ENCODE assay signal across 16 cellular contexts in the genomic region with DNA sequence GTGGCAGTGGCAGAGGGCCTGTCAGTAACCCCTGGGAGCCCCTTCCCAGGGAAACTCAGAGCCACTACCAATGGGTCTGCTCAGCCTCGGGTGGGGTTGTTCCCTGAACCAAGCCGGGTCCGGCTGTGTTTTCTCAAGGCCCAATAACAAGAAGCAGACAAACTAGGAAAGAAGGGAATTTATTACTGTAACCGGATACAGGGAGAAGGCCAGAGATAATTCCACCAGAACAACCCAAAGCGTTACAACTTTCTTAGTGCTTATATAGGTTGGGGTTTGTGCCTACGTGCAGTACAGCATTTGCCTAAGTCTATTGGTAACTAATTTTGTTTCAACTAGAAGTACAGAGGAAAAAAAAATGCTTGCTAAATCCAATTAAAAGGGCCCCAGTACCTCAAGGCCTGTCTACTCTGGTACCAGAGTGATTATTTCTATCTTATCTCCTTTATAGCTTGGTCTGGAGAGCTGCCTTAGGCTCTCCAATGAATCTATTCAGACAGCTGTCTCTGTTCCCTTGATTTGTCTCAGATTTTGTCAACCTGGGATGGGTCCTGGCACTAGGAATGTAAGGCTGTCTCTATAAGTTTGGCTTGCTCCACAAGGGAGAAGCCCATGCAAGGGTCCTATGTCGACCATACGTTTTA. TPM values are rescaled to one million over a fixed set of nuclear protein-coding genes. Genes with fewer than 3 reads are reported as not detected.
DNase-seq lines count a peak whose midpoint lies in the region; ATAC-seq and TF ChIP-seq lines count a peak whose summit lies in the region.
"Had no signal": no experiment of that assay in that cellular context is flagged by ENCODE, and none has a peak within 500 bp of the region (broad histone marks: within the 10 kb centered on the region; RNA-seq: fewer than 3 reads in every experiment).

No MANE protein-coding gene starts in this region.

- ATAC-seq in GM19463 (IDR thresholded peaks at IDR 0.05; ENCODE audit: unreplicated experiment): no peak

- H3K4me2 ChIP-seq in BLaER1 (peak overlapping the region; percentile 50), neural progenitor cell (no peak overlapping the region)

- TF ChIP-seq CTCF in neural progenitor cell (IDR thresholded peaks at IDR 0.05): no peak

- H3K27ac Mint-ChIP-seq in neural progenitor cell: no peak overlapping the region

- DNase-seq in NCI-H82 (lab: John Stamatoyannopoulos, UW) (peak; percentile 49), neural progenitor cell (ENCODE audit: low spot score) (no peak), GF-D8 (lab: John Stamatoyannopoulos, UW) (no peak), DMS53 (lab: John Stamatoyannopoulos, UW) (no peak)
- DNase-seq: COR-L47, GOT3, KBM-7, NCI-H1417, NCI-H1930, NCI-H446, NCI-H69 had no signal

- H2AFZ ChIP-seq in neural progenitor cell (replicated peaks): peak overlapping the region; percentile 42

- H3K9me3 ChIP-seq in BLaER1: no peaks in the 10 kb centered on the region
- no peaks in the 10 kb centered on the region for H3K9me3 ChIP-seq in neural progenitor cell (ENCODE audit: low read depth)

- no peak overlapping the region for H3K4me3 Mint-ChIP-seq in neural progenitor cell

- no peaks in the 10 kb centered on the region for H3K4me1 Mint-ChIP-seq in neural progenitor cell

- no peaks in the 10 kb centered on the region for H3K36me3 ChIP-seq in BLaER1
- H3K36me3 ChIP-seq in neural progenitor cell: no peaks in the 10 kb centered on the region

- no peaks in the 10 kb centered on the region for H3K36me3 Mint-ChIP-seq in neural progenitor cell

- H3K27me3 Mint-ChIP-seq in neural progenitor cell (ENCODE audit: insufficient read depth, low read depth): no peaks in the 10 kb centered on the region

- no peaks in the 10 kb centered on the region for H4K20me1 ChIP-seq in BLaER1
- H4K20me1 ChIP-seq in neural progenitor cell (ENCODE audit: low read depth): no peaks in the 10 kb centered on the region

- no peaks in the 10 kb centered on the region for H3K79me2 ChIP-seq in neural progenitor cell (ENCODE audit: low read depth)

- H3K4me3 ChIP-seq in BLaER1 (no peak overlapping the region), neural progenitor cell (no peak overlapping the region)

- no peaks in the 10 kb centered on the region for H3F3A ChIP-seq in neural progenitor cell (ENCODE audit: low read depth)

- peaks cover 7% of the 10 kb centered on the region for H3K9me3 Mint-ChIP-seq in neural progenitor cell

- H3K4me1 ChIP-seq in BLaER1: peaks cover 41% of the 10 kb centered on the region
- H3K4me1 ChIP-seq in neural progenitor cell: peaks cover 6% of the 10 kb centered on the region

- H3K27me3 ChIP-seq in BLaER1: no peaks in the 10 kb centered on the region
- H3K27me3 ChIP-seq in neural progenitor cell: no peaks in the 10 kb centered on the region

- H3K27ac ChIP-seq in BLaER1 (peak overlapping the region; percentile 56), cingulate gyrus (ENCODE audit: low read depth, low read length) (peak overlapping the region; percentile 21), neural progenitor cell (no peak overlapping the region)
- H3K27ac ChIP-seq: RWPE1 had no signal

- H3K9ac ChIP-seq in BLaER1 (peak overlapping the region; percentile 8; the same call in 1 of the 2 replicates), neural progenitor cell (no peak overlapping the region)

RNA-seq across cellular contexts. Expression of gene CCDC190, which starts 57.3 kb away (rescaled TPM):
- not detected in 2 replicates for total RNA-seq in neural progenitor cell (ENCODE audit: low replicate concordance)
- total RNA-seq: G401 had no signal
